12 cellular contexts compared by ENCODE assay signal in genomic region chr12:120125792-120126634, GRCh38. TPM values are rescaled to one million over a fixed set of nuclear protein-coding genes. Genes with fewer than 3 reads are reported as not detected.
A peak's percentile ranks its signal among the peaks of the same experiment; 100 is the strongest.
DNase-seq lines count a peak whose midpoint lies in the region; ATAC-seq and TF ChIP-seq lines count a peak whose summit lies in the region.
"Had no signal": no experiment of that assay in that cellular context is flagged by ENCODE, and none has a peak within 500 bp of the region (broad histone marks: within the 10 kb centered on the region; RNA-seq: fewer than 3 reads in every experiment).

No MANE protein-coding gene starts in this region.

- H3K4me3 ChIP-seq in adrenal gland, result no peak overlapping the region
- H3K4me3 ChIP-seq in left lung, result no peak overlapping the region

- TF ChIP-seq POLR2A in adrenal gland (IDR thresholded peaks at IDR 0.05), result no peak

- H3K36me3 ChIP-seq in adrenal gland (replicated peaks in 1 of 2), result peaks cover 0 to 38% of the 10 kb centered on the region in 2 donors
- peaks cover 0 to 50% of the 10 kb centered on the region in 2 donors for H3K36me3 ChIP-seq in left lung

- no peak for TF ChIP-seq CTCF in adrenal gland (IDR thresholded peaks at IDR 0.05)
- TF ChIP-seq CTCF in left lung (IDR thresholded peaks at IDR 0.05), result no peak

- WGBS in adrenal gland, 4 donors, result 72 to 89% (median 76%) methylated on average over 5 to 6 of the region's 6 CpGs

- intact Hi-C loops in adrenal gland (cut with DNase I), result no loop called here
- intact Hi-C loops in left lung (cut with DNase I), result no loop called here

- H3K27me3 ChIP-seq in adrenal gland (no peaks in the 10 kb centered on the region), left lung (no peaks in the 10 kb centered on the region)

- H3K27ac ChIP-seq in adrenal gland (peak overlapping the region in 4 of 5 donors; percentile 29 to 81 (median 62)), left lung (peak overlapping the region; percentile 70 to 80)

- ATAC-seq in left lung, result peak; percentile 15
- ATAC-seq in HG02970 (IDR thresholded peaks at IDR 0.05; ENCODE audit: low FRiP score, unreplicated experiment), result no peak
- ATAC-seq: Panc1 had no signal

- DNase-seq in stimulated activated naive CD4-positive, alpha-beta T cell treated with Interleukin-2 at 50 U/mL for 16 hours (lab: John Stamatoyannopoulos, UW), result peak; percentile 14
- DNase-seq in stimulated activated naive CD4-positive, alpha-beta T cell (lab: John Stamatoyannopoulos, UW), result no peak
- DNase-seq in adrenal gland (peak in 6 of 7 donors; percentile 52 to 81 (median 66)), left lung (no peak), RPMI8226 (no peak), COR-L47 (lab: John Stamatoyannopoulos, UW) (no peak), ureter (ENCODE audit: low spot score) (no peak)
- DNase-seq: activated naive CD8-positive, alpha-beta T cell treated with anti-CD3 and anti-CD28 coated beads, Interleukin-2, amount 10 ng/mL, durations not matched to agents 7 days and 5 days; CD8-positive, alpha-beta memory T cell; NCI-H2081 treated with DMSO at 0.1 percent for 48 hours had no signal

- no peaks in the 10 kb centered on the region for H3K9me3 ChIP-seq in adrenal gland (replicated peaks in 1 of 3)
- H3K9me3 ChIP-seq in left lung, result no peaks in the 10 kb centered on the region

- H3K4me1 ChIP-seq in adrenal gland (replicated peaks in 1 of 2) (peaks cover 5 to 20% of the 10 kb centered on the region in 2 donors), left lung (peaks cover 5 to 28% of the 10 kb centered on the region in 2 donors)

RNA-seq across cellular contexts. Expression of gene RAB35, which starts 9.5 kb away (rescaled TPM):
- total RNA-seq in adrenal gland (10 to 100 TPM; 18.1 to 49.5 (median 31.8) TPM), left lung (10 to 100 TPM; 37.6 to 54.2 TPM), ureter (47.5 TPM)
- polyA plus RNA-seq in adrenal gland, result 10 to 100 TPM; 13.5 to 30.6 (median 20.5) TPM

Comparison
In these comparisons a context has a peak if more than half of its experiments do, and no peak if none do; other contexts are left out.
1. DNase-seq: peak in stimulated activated naive CD4-positive, alpha-beta T cell treated with Interleukin-2 at 50 U/mL for 16 hours (single experiment) and adrenal gland (6 of 7); none in stimulated activated naive CD4-positive, alpha-beta T cell (0 of 6), left lung (0 of 2), RPMI8226 (single experiment), COR-L47 (single experiment) and ureter (single experiment).